ENCODE assay signal across 8 cellular contexts in the genomic region with DNA sequence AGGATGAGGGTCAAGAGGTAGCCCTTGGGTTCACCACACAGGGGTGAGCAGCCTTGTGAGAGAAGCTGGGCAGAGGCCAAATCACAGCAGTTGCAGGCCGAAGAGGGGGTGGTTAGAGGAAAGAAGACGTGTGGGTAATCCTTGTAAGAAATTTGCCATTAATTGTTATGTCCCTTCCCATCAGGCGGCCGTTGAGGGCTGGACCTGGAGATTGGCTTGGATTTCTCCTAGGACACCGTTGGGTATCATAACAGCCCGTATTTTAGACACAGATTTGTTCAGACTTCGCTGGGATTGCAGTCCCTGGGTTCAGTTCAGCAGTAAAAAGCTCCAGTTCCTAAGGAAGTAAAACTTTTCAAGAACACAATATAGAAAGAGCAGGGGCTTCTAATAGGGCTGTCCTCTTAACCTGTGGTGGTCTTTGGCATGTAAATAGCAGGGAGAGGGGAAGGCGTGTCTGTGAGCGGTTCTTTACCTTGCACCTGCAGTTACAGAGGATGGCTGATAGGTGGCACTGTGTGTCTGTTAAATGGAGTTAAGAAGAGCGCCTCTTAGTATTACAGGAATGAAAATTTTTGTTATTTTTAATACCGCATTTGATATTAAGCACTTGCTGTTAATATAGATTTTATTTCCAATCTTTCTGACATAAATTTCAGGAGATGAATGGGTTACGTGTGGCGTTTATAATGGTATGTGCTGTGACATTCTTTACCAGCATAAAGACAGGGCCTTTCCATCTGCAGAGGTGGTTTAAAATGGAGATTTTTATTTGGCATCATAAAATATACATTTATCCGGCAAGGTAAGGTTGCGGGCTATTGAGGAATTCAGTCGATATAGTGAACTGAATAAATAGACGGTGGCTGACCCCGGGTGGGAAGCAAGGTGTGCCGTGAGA.
DNase-seq lines count a peak whose midpoint lies in the region; ATAC-seq and TF ChIP-seq lines count a peak whose summit lies in the region.
"Not testable (repeated sequence)": the region's sequence is repeated elsewhere in the genome, so short reads cannot be mapped to it uniquely, and the experiment has no call there.

No MANE protein-coding gene starts in this region.

- H2AFZ ChIP-seq in OCI-LY1 (ENCODE audit: low read length) = not testable (repeated sequence)

- TF ChIP-seq CTCF in OCI-LY1 (IDR thresholded peaks at IDR 0.05; ENCODE audit: low read length) (peak; percentile 50), adrenal gland (IDR thresholded peaks at IDR 0.05) (peak; percentile 36 to 63 (median 50)), fibroblast of villous mesenchyme (IDR thresholded peaks at IDR 0.05; ENCODE audit: insufficient read depth, low read depth, low read length) (peak; percentile 52), thyroid gland (IDR thresholded peaks at IDR 0.05) (peak; percentile 34 to 79 (median 55))

- H3K4me1 ChIP-seq in OCI-LY1 (ENCODE audit: insufficient read depth, low read length, severe bottlenecking); adrenal gland (replicated peaks in 1 of 2); thyroid gland: not testable (repeated sequence)

- H3K27me3 ChIP-seq in OCI-LY1 (ENCODE audit: insufficient read depth, low read length); adrenal gland; thyroid gland: not testable (repeated sequence)

- H3K9ac ChIP-seq in OCI-LY1 (ENCODE audit: low read length) = not testable (repeated sequence)

- H3K9me3 ChIP-seq in OCI-LY1 (ENCODE audit: low read length); adrenal gland (replicated peaks in 1 of 3); thyroid gland: not testable (repeated sequence)

- not testable (repeated sequence) for H3K4me3 ChIP-seq in Jurkat, Clone E6-1 (ENCODE audit: low read length); OCI-LY1 (ENCODE audit: low read depth, low read length, poor library complexity, severe bottlenecking); adrenal gland; fibroblast of villous mesenchyme (ENCODE audit: low read depth, low read length); thyroid gland (replicated peaks in 1 of 3)

- H3K27ac ChIP-seq in OCI-LY1 (ENCODE audit: low read depth, low read length, poor library complexity, severe bottlenecking); adrenal gland; thyroid gland: not testable (repeated sequence)

- H3K79me2 ChIP-seq in OCI-LY1 (ENCODE audit: insufficient read depth, low read length) = not testable (repeated sequence)

- DNase-seq in DMS53 treated with DMSO at 0.1 percent for 48 hours (lab: John Stamatoyannopoulos, UW; ENCODE audit: unreplicated experiment) (peak; percentile 3), fibroblast of villous mesenchyme (ENCODE audit: low read depth) (peak; percentile 4), myocyte (ENCODE audit: low read depth) (peak; percentile 33)
- DNase-seq in Jurkat, Clone E6-1 (ENCODE audit: low read depth, low spot score) = peak; percentile 11
- DNase-seq in adrenal gland, thyroid gland: not testable (repeated sequence)

- TF ChIP-seq POLR2A in adrenal gland (IDR thresholded peaks at IDR 0.05); thyroid gland (IDR thresholded peaks at IDR 0.05): not testable (repeated sequence)

- H3K4me2 ChIP-seq in OCI-LY1 (ENCODE audit: low read length) = not testable (repeated sequence)

- WGBS in adrenal gland, 4 donors = 72 to 76% (median 75%) methylated on average over 19 of the region's 19 CpGs
- 70% methylated on average over 19 of the region's 19 CpGs for WGBS in thyroid gland, 2 donors

- H3F3A ChIP-seq in OCI-LY1 (ENCODE audit: insufficient read depth, low read length) = not testable (repeated sequence)

- H3K36me3 ChIP-seq in OCI-LY1 (ENCODE audit: insufficient read depth, low read length); adrenal gland (replicated peaks in 1 of 2); thyroid gland: not testable (repeated sequence)

- H4K20me1 ChIP-seq in OCI-LY1 (ENCODE audit: insufficient read depth, low read length) = not testable (repeated sequence)

- ATAC-seq in GM21390 (IDR thresholded peaks at IDR 0.05; ENCODE audit: unreplicated experiment) = peak; percentile 83

- not testable (repeated sequence) for H3K9me2 ChIP-seq in OCI-LY1 (ENCODE audit: low read depth, low read length)

- intact Hi-C loops in adrenal gland (cut with DNase I); thyroid gland (cut with DNase I): not testable (repeated sequence)
